10 cellular contexts compared by ENCODE assay signal in genomic region chr2:55157474-55157884, GRCh38.
DNase-seq lines count a peak whose midpoint lies in the region; ATAC-seq and TF ChIP-seq lines count a peak whose summit lies in the region.
"Had no signal": no experiment of that assay in that cellular context is flagged by ENCODE, and none has a peak within 500 bp of the region (broad histone marks: within the 10 kb centered on the region; RNA-seq: fewer than 3 reads in every experiment).

No MANE protein-coding gene starts in this region.

- H3K9me3 ChIP-seq in adipocyte (ENCODE audit: control insufficient read depth, low read length) (no peaks in the 10 kb centered on the region), tibial artery (no peaks in the 10 kb centered on the region)

- H3K4me1 Mint-ChIP-seq in activated naive CD4-positive, alpha-beta T cell treated with anti-CD3 and anti-CD28 coated beads, Interleukin-2, amount 10 ng/mL, durations not matched to agents 7 days and 5 days: peaks cover 7% of the 10 kb centered on the region

- peak; percentile 47 to 50 for TF ChIP-seq CTCF in tibial artery (IDR thresholded peaks at IDR 0.05)

- H3K4me3 ChIP-seq in adipocyte (ENCODE audit: low read length) (no peak overlapping the region), tibial artery (no peak overlapping the region)

- CTCF ChIA-PET in activated naive CD4-positive, alpha-beta T cell treated with anti-CD3 and anti-CD28 coated beads, Interleukin-2, amount 10 ng/mL, durations not matched to agents 7 days and 5 days (lab: Charles Lee): no interaction called here

- H3K9me3 Mint-ChIP-seq in activated naive CD4-positive, alpha-beta T cell treated with anti-CD3 and anti-CD28 coated beads, Interleukin-2, amount 10 ng/mL, durations not matched to agents 7 days and 5 days: no peaks in the 10 kb centered on the region

- H3K4me1 ChIP-seq in adipocyte (ENCODE audit: control insufficient read depth, insufficient read depth, low read length): peaks cover 72% of the 10 kb centered on the region
- peaks cover 6 to 78% (median 62%) of the 10 kb centered on the region in 4 donors for H3K4me1 ChIP-seq in tibial artery

- no peak overlapping the region for H3K9ac ChIP-seq in adipocyte (ENCODE audit: low read length)

- H3K27me3 ChIP-seq in adipocyte (replicated peaks; ENCODE audit: control insufficient read depth, insufficient read depth, low read length) (no peaks in the 10 kb centered on the region), tibial artery (no peaks in the 10 kb centered on the region)

- no peak overlapping the region for H3K4me3 Mint-ChIP-seq in activated naive CD4-positive, alpha-beta T cell treated with anti-CD3 and anti-CD28 coated beads, Interleukin-2, amount 10 ng/mL, durations not matched to agents 7 days and 5 days
- H3K4me3 Mint-ChIP-seq: B cell had no signal

- ATAC-seq in left ventricle myocardium superior: peak; percentile 66

- peaks cover 16% of the 10 kb centered on the region for H3K27me3 Mint-ChIP-seq in activated naive CD4-positive, alpha-beta T cell treated with anti-CD3 and anti-CD28 coated beads, Interleukin-2, amount 10 ng/mL, durations not matched to agents 7 days and 5 days

- H3K36me3 ChIP-seq in adipocyte (ENCODE audit: control insufficient read depth, insufficient read depth, low read length, severe bottlenecking) (no peaks in the 10 kb centered on the region), tibial artery (no peaks in the 10 kb centered on the region)

- H3K27ac Mint-ChIP-seq in activated naive CD4-positive, alpha-beta T cell treated with anti-CD3 and anti-CD28 coated beads, Interleukin-2, amount 10 ng/mL, durations not matched to agents 7 days and 5 days: no peak overlapping the region
- H3K27ac Mint-ChIP-seq: B cell had no signal

- intact Hi-C loops in left ventricle myocardium superior (cut with micrococcal nuclease): no loop called here
- intact Hi-C loops in tibial artery (cut with DNase I; ENCODE audit: low total_unique reads): loop anchor here (5.0 kb wide), 2 partner anchors 45 to 110 kb away; no protein-coding TSS in a partner anchor

- peak overlapping the region; percentile 68 to 78 for H3K27ac ChIP-seq in tibial artery

- H3K36me3 Mint-ChIP-seq in activated naive CD4-positive, alpha-beta T cell treated with anti-CD3 and anti-CD28 coated beads, Interleukin-2, amount 10 ng/mL, durations not matched to agents 7 days and 5 days: no peaks in the 10 kb centered on the region

- DNase-seq in NCI-H82 (lab: John Stamatoyannopoulos, UW) (peak; percentile 41), NCI-H82 treated with DMSO at 0.1 percent for 48 hours (lab: John Stamatoyannopoulos, UW; ENCODE audit: unreplicated experiment) (no peak), adipocyte (ENCODE audit: low read depth) (peak; percentile 45), left ventricle myocardium superior (no peak), tibial artery (no peak), hippocampal formation (lab: John Stamatoyannopoulos, UW) (no peak), AG08396 (ENCODE audit: low spot score) (no peak)
- DNase-seq in activated naive CD4-positive, alpha-beta T cell treated with anti-CD3 and anti-CD28 coated beads, Interleukin-2, amount 10 ng/mL, durations not matched to agents 7 days and 5 days: no peak
- DNase-seq: T1000 had no signal

Comparison
In these comparisons a context has a peak if more than half of its experiments do, and no peak if none do; other contexts are left out.
1. DNase-seq: peak in NCI-H82 (single experiment) and adipocyte (single experiment); none in NCI-H82 treated with DMSO at 0.1 percent for 48 hours (single experiment), left ventricle myocardium superior (single experiment), tibial artery (0 of 2), hippocampal formation (0 of 2), activated naive CD4-positive, alpha-beta T cell treated with anti-CD3 and anti-CD28 coated beads, Interleukin-2, amount 10 ng/mL, durations not matched to agents 7 days and 5 days (single experiment) and AG08396 (single experiment).